In the genomic region with DNA sequence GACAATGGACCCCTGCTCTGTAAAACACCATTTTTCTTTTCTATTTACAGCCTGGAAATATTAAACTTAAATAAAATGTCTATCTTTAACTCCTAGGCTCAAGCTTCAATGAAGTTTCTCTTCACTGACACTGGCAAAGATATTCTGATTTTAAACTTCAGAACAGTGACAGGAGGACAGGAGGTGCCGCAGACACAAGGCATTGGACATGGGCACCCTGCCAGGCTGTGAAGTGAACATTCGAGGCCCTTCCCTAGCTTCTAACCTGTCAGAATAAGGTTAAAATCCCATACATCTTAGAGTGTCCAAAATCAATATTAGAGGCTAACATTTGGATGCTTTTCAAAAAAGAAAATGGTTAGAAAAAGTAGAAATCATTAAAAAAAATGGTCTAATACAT, we compare ENCODE assay signal across 14 cellular contexts. TPM values are rescaled to one million over a fixed set of nuclear protein-coding genes. Genes with fewer than 3 reads are reported as not detected.
DNase-seq lines count a peak whose midpoint lies in the region; ATAC-seq and TF ChIP-seq lines count a peak whose summit lies in the region.
"Had no signal": no experiment of that assay in that cellular context is flagged by ENCODE, and none has a peak within 500 bp of the region (broad histone marks: within the 10 kb centered on the region; RNA-seq: fewer than 3 reads in every experiment).

No MANE protein-coding gene starts in this region.

- H3K27ac Mint-ChIP-seq in activated CD8-positive, alpha-beta memory T cell treated with anti-CD3 and anti-CD28 coated beads, Interleukin-2, amount 10 ng/mL, durations not matched to agents 7 days and 5 days, result no peak overlapping the region
- H3K27ac Mint-ChIP-seq in WTC11, result no peak overlapping the region

- no peaks in the 10 kb centered on the region for H3K4me1 Mint-ChIP-seq in activated CD8-positive, alpha-beta memory T cell treated with anti-CD3 and anti-CD28 coated beads, Interleukin-2, amount 10 ng/mL, durations not matched to agents 7 days and 5 days
- H3K4me1 Mint-ChIP-seq in WTC11, result peaks cover 31% of the 10 kb centered on the region

- H3K27me3 ChIP-seq in effector memory CD4-positive, alpha-beta T cell (replicated peaks; ENCODE audit: control insufficient read depth, insufficient read depth, low read length, poor library complexity, severe bottlenecking), result no peaks in the 10 kb centered on the region

- H3K36me3 ChIP-seq in effector memory CD4-positive, alpha-beta T cell (ENCODE audit: control insufficient read depth, insufficient read depth, low read length), result no peaks in the 10 kb centered on the region
- H3K36me3 ChIP-seq: HAP-1 had no signal

- peaks cover 3% of the 10 kb centered on the region for H3K4me1 ChIP-seq in effector memory CD4-positive, alpha-beta T cell (ENCODE audit: control insufficient read depth, insufficient read depth, low read length, poor library complexity, severe bottlenecking)
- H3K4me1 ChIP-seq: HAP-1 had no signal

- CTCF ChIA-PET in activated CD8-positive, alpha-beta memory T cell treated with anti-CD3 and anti-CD28 coated beads, Interleukin-2, amount 10 ng/mL, durations not matched to agents 7 days and 5 days (lab: Charles Lee), result no interaction called here
- CTCF ChIA-PET in WTC11 (lab: Charles Lee), result interaction anchor here (1.2 kb wide), 1 partner anchor 9 kb away, joined by 3 read pairs; a partner anchor contains a TSS

- POLR2A ChIA-PET in WTC11 (lab: Charles Lee), result no interaction called here

- no peaks in the 10 kb centered on the region for H3K27me3 Mint-ChIP-seq in activated CD8-positive, alpha-beta memory T cell treated with anti-CD3 and anti-CD28 coated beads, Interleukin-2, amount 10 ng/mL, durations not matched to agents 7 days and 5 days
- no peaks in the 10 kb centered on the region for H3K27me3 Mint-ChIP-seq in WTC11 (ENCODE audit: low read depth)

- DNase-seq in Right ventricle myocardium inferior (ENCODE audit: missing footprints), result peak; percentile 59
- DNase-seq in cardiac septum (ENCODE audit: low spot score), result no peak
- no peak for DNase-seq in effector memory CD4-positive, alpha-beta T cell
- peak; percentile 57 for DNase-seq in left cardiac atrium
- DNase-seq in COLO668 (lab: John Stamatoyannopoulos, UW; ENCODE audit: unreplicated experiment), result no peak
- no peak for DNase-seq in activated CD8-positive, alpha-beta memory T cell treated with anti-CD3 and anti-CD28 coated beads, Interleukin-2, amount 10 ng/mL, durations not matched to agents 7 days and 5 days
- no peak for DNase-seq in NCI-H226
- DNase-seq in WTC11 (ENCODE audit: low spot score), result no peak
- DNase-seq: Calu3, DMS79, GOT3 had no signal

- no peaks in the 10 kb centered on the region for H3K9me3 Mint-ChIP-seq in activated CD8-positive, alpha-beta memory T cell treated with anti-CD3 and anti-CD28 coated beads, Interleukin-2, amount 10 ng/mL, durations not matched to agents 7 days and 5 days (ENCODE audit: low read depth)
- H3K9me3 Mint-ChIP-seq in WTC11, result no peaks in the 10 kb centered on the region

- peak overlapping the region; percentile 27 for H3K27ac ChIP-seq in effector memory CD4-positive, alpha-beta T cell (ENCODE audit: insufficient read depth, low read length, poor library complexity, severe bottlenecking)
- H3K27ac ChIP-seq: 22Rv1 had no signal

- TF ChIP-seq CTCF in WTC11 (IDR thresholded peaks at IDR 0.05), result no peak

- no peaks in the 10 kb centered on the region for H3K9me3 ChIP-seq in effector memory CD4-positive, alpha-beta T cell (ENCODE audit: control insufficient read depth, low read length)
- H3K9me3 ChIP-seq: HAP-1 had no signal

- ATAC-seq in Right ventricle myocardium inferior, result peak; percentile 30
- peak; percentile 41 to 45 for ATAC-seq in left cardiac atrium
- ATAC-seq in activated CD8-positive, alpha-beta memory T cell treated with anti-CD3 and anti-CD28 coated beads, Interleukin-2, amount 10 ng/mL, durations not matched to agents 7 days and 5 days, result no peak
- ATAC-seq in WTC11, result no peak
- ATAC-seq: HepG2 had no signal

- intact Hi-C loops in Right ventricle myocardium inferior (cut with DNase I), result no loop called here
- intact Hi-C loops in cardiac septum (cut with DNase I), result no loop called here
- intact Hi-C loops in left cardiac atrium (cut with DNase I), result loop anchor here in 1 of 2 donors (10.0 kb wide), 1 partner anchor 252 kb away; no protein-coding TSS in a partner anchor

- H3K4me3 Mint-ChIP-seq in activated CD8-positive, alpha-beta memory T cell treated with anti-CD3 and anti-CD28 coated beads, Interleukin-2, amount 10 ng/mL, durations not matched to agents 7 days and 5 days, result no peak overlapping the region
- H3K4me3 Mint-ChIP-seq in WTC11, result no peak overlapping the region

- H3K4me3 ChIP-seq in effector memory CD4-positive, alpha-beta T cell (ENCODE audit: insufficient read depth, low read depth, low read length, poor library complexity, severe bottlenecking), result no peak overlapping the region
- H3K4me3 ChIP-seq: HAP-1 had no signal

- no peaks in the 10 kb centered on the region for H3K36me3 Mint-ChIP-seq in activated CD8-positive, alpha-beta memory T cell treated with anti-CD3 and anti-CD28 coated beads, Interleukin-2, amount 10 ng/mL, durations not matched to agents 7 days and 5 days
- H3K36me3 Mint-ChIP-seq in WTC11, result no peaks in the 10 kb centered on the region

TF ChIP-seq in WTC11, 78 proteins besides CTCF, POLR2A, EP300 and RAD21:
- TF ChIP-seq ETV6 (CRISPR knock-in tag; IDR thresholded peaks at IDR 0.05) (no peak), GTF2I (CRISPR knock-in tag; conservative IDR thresholded peaks at IDR 0.05) (no peak), CREB1 (CRISPR knock-in tag; IDR thresholded peaks at IDR 0.05) (no peak), ESRRA (CRISPR knock-in tag; IDR thresholded peaks at IDR 0.05; ENCODE audit: borderline replicate concordance) (no peak)
- TF ChIP-seq, protein P1, sequence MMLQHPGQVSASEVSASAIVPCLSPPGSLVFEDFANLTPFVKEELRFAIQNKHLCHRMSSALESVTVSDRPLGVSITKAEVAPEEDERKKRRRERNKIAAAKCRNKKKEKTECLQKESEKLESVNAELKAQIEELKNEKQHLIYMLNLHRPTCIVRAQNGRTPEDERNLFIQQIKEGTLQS (CRISPR knock-in tag; conservative IDR thresholded peaks at IDR 0.05), result no peak
- TF ChIP-seq, protein P2, sequence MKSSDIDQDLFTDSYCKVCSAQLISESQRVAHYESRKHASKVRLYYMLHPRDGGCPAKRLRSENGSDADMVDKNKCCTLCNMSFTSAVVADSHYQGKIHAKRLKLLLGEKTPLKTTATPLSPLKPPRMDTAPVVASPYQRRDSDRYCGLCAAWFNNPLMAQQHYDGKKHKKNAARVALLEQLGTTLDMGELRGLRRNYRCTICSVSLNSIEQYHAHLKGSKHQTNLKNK (CRISPR knock-in tag; IDR thresholded peaks at IDR 0.05), result no peak
- TF ChIP-seq, protein P3, sequence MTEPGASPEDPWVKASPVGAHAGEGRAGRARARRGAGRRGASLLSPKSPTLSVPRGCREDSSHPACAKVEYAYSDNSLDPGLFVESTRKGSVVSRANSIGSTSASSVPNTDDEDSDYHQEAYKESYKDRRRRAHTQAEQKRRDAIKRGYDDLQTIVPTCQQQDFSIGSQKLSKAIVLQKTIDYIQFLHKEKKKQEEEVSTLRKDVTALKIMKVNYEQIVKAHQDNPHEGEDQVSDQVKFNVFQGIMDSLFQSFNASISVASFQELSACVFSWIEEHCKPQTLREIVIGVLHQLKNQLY (CRISPR knock-in tag; IDR thresholded peaks at IDR 0.05), result no peak

RNA-seq across cellular contexts. Expression of a gene that starts 9.2 kb away (rescaled TPM):
- total RNA-seq in Right ventricle myocardium inferior (28.6 TPM), cardiac septum (75.8 TPM), left cardiac atrium (10 to 100 TPM; 16.2 to 19.7 TPM), WTC11 (2021) (9.3 to 14.3 TPM (median 11.8 TPM) in 3 replicates)
- total RNA-seq in activated CD8-positive, alpha-beta memory T cell treated with anti-CD3 and anti-CD28 coated beads, Interleukin-2, amount 10 ng/mL, durations not matched to agents 7 days and 5 days, result under 1 TPM in 1 of 2 experiments, not detected in 1; 0.02 TPM
- total RNA-seq: HepG2 had no signal

Comparison
In these comparisons a context has a peak if more than half of its experiments do, and no peak if none do; other contexts are left out.
1. DNase-seq: peak in Right ventricle myocardium inferior (single experiment) and left cardiac atrium (single experiment); none in cardiac septum (single experiment), effector memory CD4-positive, alpha-beta T cell (0 of 3), COLO668 (single experiment), activated CD8-positive, alpha-beta memory T cell treated with anti-CD3 and anti-CD28 coated beads, Interleukin-2, amount 10 ng/mL, durations not matched to agents 7 days and 5 days (single experiment), NCI-H226 (single experiment) and WTC11 (single experiment).
2. ATAC-seq: peak in Right ventricle myocardium inferior (single experiment) and left cardiac atrium (2 of 2); none in activated CD8-positive, alpha-beta memory T cell treated with anti-CD3 and anti-CD28 coated beads, Interleukin-2, amount 10 ng/mL, durations not matched to agents 7 days and 5 days (single experiment) and WTC11 (single experiment).
3. RNA of a gene that starts 9.2 kb away (total RNA-seq): 75.8 TPM in cardiac septum (single experiment), 28.6 TPM in Right ventricle myocardium inferior (single experiment), 16.2 to 19.7 TPM in left cardiac atrium and 9.3 to 14.3 TPM in WTC11; 0.02 TPM in activated CD8-positive, alpha-beta memory T cell treated with anti-CD3 and anti-CD28 coated beads, Interleukin-2, amount 10 ng/mL, durations not matched to agents 7 days and 5 days; every median in the first group is over 10 times any median in the second.